Comparison of ENCODE assay signal across 8 cellular contexts in the genomic region with DNA sequence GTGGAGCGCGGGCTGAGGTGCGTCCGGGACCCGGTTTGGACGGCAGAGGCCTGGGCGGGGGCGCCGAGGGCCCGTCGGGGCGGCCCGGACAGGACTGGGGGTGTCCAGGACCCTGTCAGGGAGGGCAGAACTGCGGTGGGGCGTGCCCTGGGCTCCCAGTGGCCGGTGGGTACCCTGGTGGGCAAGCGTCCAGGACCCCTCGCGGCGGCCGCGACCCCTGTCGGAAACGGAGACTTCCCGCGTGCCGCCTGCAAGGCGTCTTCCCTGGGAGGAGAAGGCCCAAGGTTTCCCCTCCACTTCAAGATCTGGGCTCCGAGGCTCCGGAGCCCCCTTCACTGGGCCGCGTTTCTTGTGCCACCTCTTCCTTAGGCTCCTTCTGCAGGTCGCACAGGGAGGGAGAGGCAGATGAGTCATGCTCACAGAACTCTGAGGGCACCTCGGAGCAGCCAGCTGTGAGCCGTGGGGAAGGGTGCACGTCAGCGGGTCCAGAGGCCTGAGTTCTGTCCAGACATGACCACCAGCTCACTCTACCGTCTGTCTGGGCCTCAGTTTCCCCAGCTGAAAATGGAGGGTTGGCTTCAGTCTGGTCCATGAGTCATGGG. TPM values are rescaled to one million over a fixed set of nuclear protein-coding genes. Genes with fewer than 3 reads are reported as not detected.
DNase-seq lines count a peak whose midpoint lies in the region; ATAC-seq and TF ChIP-seq lines count a peak whose summit lies in the region.

No MANE protein-coding gene starts in this region.

- DNase-seq in NCI-H748 (lab: John Stamatoyannopoulos, UW; ENCODE audit: unreplicated experiment) (peak; percentile 46), NCI-H748 treated with DMSO at 0.1 percent for 48 hours (lab: John Stamatoyannopoulos, UW) (no peak), chondrocyte (ENCODE audit: low spot score) (no peak), NCI-H146 (lab: John Stamatoyannopoulos, UW) (no peak)
- DNase-seq in activated CD4-positive, alpha-beta T cell treated with anti-CD3 and anti-CD28 coated beads for 48 hours = no peak

- no peaks in the 10 kb centered on the region for H3K36me3 ChIP-seq in mucosa of stomach (ENCODE audit: control insufficient read depth, insufficient read depth, low read length)

- H3K4me1 ChIP-seq in mucosa of stomach (ENCODE audit: control insufficient read depth, insufficient read depth, low read length) = peaks cover 12% of the 10 kb centered on the region

- no peak overlapping the region for H3K27ac Mint-ChIP-seq in chondrocyte (ENCODE audit: unreplicated experiment)

- peaks cover 8% of the 10 kb centered on the region for H3K4me1 Mint-ChIP-seq in chondrocyte (ENCODE audit: low read depth)

- no peak for TF ChIP-seq CTCF in chondrocyte (IDR thresholded peaks at IDR 0.05)

- no peaks in the 10 kb centered on the region for H3K36me3 Mint-ChIP-seq in chondrocyte (ENCODE audit: low read depth)

- H3K4me3 Mint-ChIP-seq in chondrocyte (ENCODE audit: unreplicated experiment) = peak overlapping the region; percentile 49

- ATAC-seq in HG03571 (IDR thresholded peaks at IDR 0.05; ENCODE audit: unreplicated experiment) (peak; percentile 16), HG03457 (IDR thresholded peaks at IDR 0.05; ENCODE audit: unreplicated experiment) (no peak)

- peak overlapping the region; percentile 47 for H3K4me3 ChIP-seq in mucosa of stomach (ENCODE audit: low read length)

- H3K9ac ChIP-seq in mucosa of stomach (ENCODE audit: low read length) = peak overlapping the region; percentile 38

- no peaks in the 10 kb centered on the region for H3K9me3 ChIP-seq in mucosa of stomach (ENCODE audit: control insufficient read depth, low read length)

- H3K9me3 Mint-ChIP-seq in chondrocyte (ENCODE audit: low read depth) = no peaks in the 10 kb centered on the region

- H3K27me3 Mint-ChIP-seq in chondrocyte (ENCODE audit: low read depth) = peaks cover 63% of the 10 kb centered on the region

- peaks cover 16% of the 10 kb centered on the region for H3K27me3 ChIP-seq in mucosa of stomach (ENCODE audit: control insufficient read depth, insufficient read depth, low read length)

RNA-seq across cellular contexts. Expression of a gene that starts 0.5 kb away (rescaled TPM):
- total RNA-seq in chondrocyte = not detected in 3 replicates

RNA-seq across cellular contexts. Expression of a gene that starts 59.1 kb away (rescaled TPM):
- total RNA-seq in chondrocyte = not detected in 3 replicates
